Comparison of ENCODE assay signal across 16 cellular contexts in genomic region chr2:122390406-122390805, GRCh38.
A peak's percentile ranks its signal among the peaks of the same experiment; 100 is the strongest.
DNase-seq lines count a peak whose midpoint lies in the region; ATAC-seq and TF ChIP-seq lines count a peak whose summit lies in the region.
"Had no signal": no experiment of that assay in that cellular context is flagged by ENCODE, and none has a peak within 500 bp of the region (broad histone marks: within the 10 kb centered on the region; RNA-seq: fewer than 3 reads in every experiment).

No MANE protein-coding gene starts in this region.

- no TSS peak for BruUV-seq in OCI-LY7 (replicated peaks; lab: Mats Ljungman, UMichigan)

- ATAC-seq in GM18511 (IDR thresholded peaks at IDR 0.05; ENCODE audit: unreplicated experiment) (peak; percentile 91), HG02610 (IDR thresholded peaks at IDR 0.05; ENCODE audit: unreplicated experiment) (no peak)
- ATAC-seq: esophagus mucosa had no signal

- H3K9me2 ChIP-seq in OCI-LY7 (ENCODE audit: insufficient read depth, low read length) = no peaks in the 10 kb centered on the region

- peak overlapping the region; percentile 55; the same call in 1 of the 2 replicates for H2AFZ ChIP-seq in OCI-LY7 (ENCODE audit: low read length)

- no peaks in the 10 kb centered on the region for H3K27me3 ChIP-seq in BLaER1

- peak overlapping the region; percentile 40; the same call in 1 of the 2 replicates for H3K27ac ChIP-seq in BLaER1
- H3K27ac ChIP-seq in OCI-LY7 (ENCODE audit: low read depth, low read length, poor library complexity, severe bottlenecking) = no peak overlapping the region
- H3K27ac ChIP-seq: prostate gland had no signal

- TF ChIP-seq CTCF in OCI-LY7 (conservative IDR thresholded peaks at IDR 0.05; ENCODE audit: low read length) = no peak

- CTCF ChIA-PET in OCI-LY7 (lab: Charles Lee; ENCODE audit: unreplicated experiment) = no interaction called here

- H3K9me3 ChIP-seq in BLaER1 = peaks cover 25% of the 10 kb centered on the region
- H3K9me3 ChIP-seq in OCI-LY7 (ENCODE audit: low read length) = no peaks in the 10 kb centered on the region
- H3K9me3 ChIP-seq: prostate gland had no signal

- intact Hi-C loops in OCI-LY7 (cut with micrococcal nuclease; ENCODE audit: unreplicated experiment) = no loop called here

- H3K36me3 ChIP-seq in BLaER1 (no peaks in the 10 kb centered on the region), OCI-LY7 (ENCODE audit: insufficient read depth, low read length) (no peaks in the 10 kb centered on the region)
- H3K36me3 ChIP-seq: prostate gland had no signal

- H3K4me2 ChIP-seq in BLaER1 (peak overlapping the region; percentile 60), OCI-LY7 (ENCODE audit: low read length) (peak overlapping the region; percentile 36; the same call in 1 of the 2 replicates)

- H3K4me3 ChIP-seq in BLaER1 = no peak overlapping the region
- no peak overlapping the region for H3K4me3 ChIP-seq in OCI-LY7 (ENCODE audit: low read depth, low read length, poor library complexity, severe bottlenecking)
- H3K4me3 ChIP-seq: prostate gland had no signal

- H3K4me1 ChIP-seq in BLaER1 (peaks cover 32% of the 10 kb centered on the region), OCI-LY7 (ENCODE audit: insufficient read depth, low read length, poor library complexity, severe bottlenecking) (peaks cover 5% of the 10 kb centered on the region)
- H3K4me1 ChIP-seq: prostate gland had no signal

- no peaks in the 10 kb centered on the region for H4K20me1 ChIP-seq in BLaER1
- H4K20me1 ChIP-seq in OCI-LY7 (ENCODE audit: insufficient read depth, low read length) = no peaks in the 10 kb centered on the region

- no peaks in the 10 kb centered on the region for H3K79me2 ChIP-seq in OCI-LY7 (ENCODE audit: insufficient read depth, low read depth, low read length)

- DNase-seq in OCI-LY7 (ENCODE audit: low spot score) = peak; percentile 49
- DNase-seq in kidney glomerular epithelial cell (lab: John Stamatoyannopoulos, UW) = peak; percentile 84
- DNase-seq in T-helper 2 cell = no peak
- no peak for DNase-seq in NCI-H1105 (lab: John Stamatoyannopoulos, UW)
- no peak for DNase-seq in activated effector memory CD4-positive, alpha-beta T cell treated with Interleukin-2 at 50 U/mL for 16 hours
- DNase-seq: activated CD4-positive, alpha-beta T cell treated with anti-CD3 and anti-CD28 coated beads, Interleukin-2, amount 50 U/mL, for 4 hours; activated gamma-delta T cell treated with Interleukin-2 at 50 U/mL for 16 hours; central memory CD4-positive, alpha-beta T cell; HFFc6; NCI-H2171; stimulated activated naive CD4-positive, alpha-beta T cell had no signal

- POLR2A ChIA-PET in OCI-LY7 (lab: Charles Lee) = interaction anchor here (0.6 kb wide), 1 partner anchor 110 kb away, joined by 3 read pairs; no protein-coding TSS in a partner anchor

- no peak overlapping the region for H3K9ac ChIP-seq in BLaER1

Comparison
In these comparisons a context has a peak if more than half of its experiments do, and no peak if none do; other contexts are left out.
1. DNase-seq: peak in OCI-LY7 (single experiment) and kidney glomerular epithelial cell (single experiment); none in T-helper 2 cell (0 of 5), NCI-H1105 (single experiment) and activated effector memory CD4-positive, alpha-beta T cell treated with Interleukin-2 at 50 U/mL for 16 hours (single experiment).